ENCODE assay signal across 8 cellular contexts in the genomic region with DNA sequence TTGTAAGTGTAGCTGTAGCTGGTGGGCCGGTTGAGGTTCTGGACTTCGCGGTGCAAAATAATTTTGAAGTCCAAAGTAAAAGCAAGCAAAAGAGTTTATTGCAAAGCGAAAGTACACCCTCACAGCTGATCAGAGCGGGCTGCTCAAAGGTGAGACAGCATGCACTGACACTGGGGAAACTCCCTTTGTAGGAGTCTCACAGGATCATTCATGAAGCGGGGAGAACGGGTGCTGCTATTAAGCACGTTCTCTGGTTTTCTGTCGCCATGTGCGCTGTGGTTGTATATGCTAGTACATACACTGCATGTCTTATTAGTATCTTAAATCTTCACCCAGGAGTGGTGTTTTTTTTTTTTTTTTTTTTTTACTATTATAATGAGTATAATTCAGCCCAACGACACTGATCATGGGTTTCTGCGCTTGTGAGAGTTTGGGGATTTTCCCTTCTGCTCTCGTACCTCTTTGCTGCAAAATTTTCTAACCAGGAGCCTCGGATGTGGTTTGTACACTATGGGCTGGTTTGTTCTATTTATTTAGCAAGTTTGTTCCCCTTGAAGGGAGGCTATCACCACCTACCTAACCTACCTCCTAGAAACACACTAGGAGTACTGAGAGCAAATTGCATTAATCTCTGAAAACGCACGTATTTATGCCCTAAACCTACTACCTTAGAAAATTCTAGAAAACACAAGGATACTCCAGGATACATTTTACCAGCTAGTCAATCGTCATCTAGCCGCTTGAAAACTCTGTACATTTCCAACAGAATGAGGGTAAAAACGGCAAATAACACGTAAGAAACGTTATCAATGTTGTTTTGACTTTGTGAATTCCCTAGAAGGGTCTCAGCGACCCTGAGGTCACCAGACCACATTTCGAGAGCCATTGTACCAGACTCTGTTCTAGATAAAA. TPM values are rescaled to one million over a fixed set of nuclear protein-coding genes. Genes with fewer than 3 reads are reported as not detected.
A peak's percentile ranks its signal among the peaks of the same experiment; 100 is the strongest.
DNase-seq lines count a peak whose midpoint lies in the region; ATAC-seq and TF ChIP-seq lines count a peak whose summit lies in the region.

No MANE protein-coding gene starts in this region.

- peak; percentile 48 for ATAC-seq in HG02571 (IDR thresholded peaks at IDR 0.05; ENCODE audit: unreplicated experiment)
- ATAC-seq in activated T-cell treated with anti-CD3 and anti-CD28 coated beads, Interleukin-2, amount 50 U/mL, for 72 hours (replicated peaks in 1 of 2) = peak; percentile 78 to 83
- ATAC-seq in gastrocnemius medialis = no peak

- in situ Hi-C loops in GM13976 (cut with MboI; ENCODE audit: low sequenced_read_pairs, unreplicated experiment) (no loop called here), gastrocnemius medialis (cut with MboI; ENCODE audit: low sequenced_read_pairs in 4 of 4) (loop anchor here in 3 of 4 donors (10.0 to 25.0 kb wide), 3 partner anchors 232 to 470 kb away; no protein-coding TSS in a partner anchor)

- no peaks in the 10 kb centered on the region for H3K9me3 ChIP-seq in gastrocnemius medialis

- peaks cover 1 to 4% of the 10 kb centered on the region in 2 donors for H3K36me3 Mint-ChIP-seq in activated T-cell treated with anti-CD3 and anti-CD28 coated beads, Interleukin-2, amount 50 U/mL, for 72 hours (ENCODE audit: insufficient read depth in 2 of 2)

- peak overlapping the region; percentile 89 for H3K4me3 ChIP-seq in fibroblast of villous mesenchyme (ENCODE audit: low read depth, low read length)
- peak overlapping the region; percentile 80 to 99 (median 94) for H3K4me3 ChIP-seq in gastrocnemius medialis

- H3K9me3 Mint-ChIP-seq in activated T-cell treated with anti-CD3 and anti-CD28 coated beads, Interleukin-2, amount 50 U/mL, for 72 hours = no peaks in the 10 kb centered on the region

- no peaks in the 10 kb centered on the region for H3K27me3 ChIP-seq in gastrocnemius medialis

- peaks cover 0 to 5% of the 10 kb centered on the region in 2 donors for H3K36me3 ChIP-seq in gastrocnemius medialis

- H3K4me3 Mint-ChIP-seq in activated T-cell treated with anti-CD3 and anti-CD28 coated beads, Interleukin-2, amount 50 U/mL, for 72 hours = peak overlapping the region; percentile 92 to 95

- peak overlapping the region; percentile 96 for H3K27ac Mint-ChIP-seq in activated T-cell treated with anti-CD3 and anti-CD28 coated beads, Interleukin-2, amount 50 U/mL, for 72 hours

- no peak for TF ChIP-seq POLR2A in gastrocnemius medialis (IDR thresholded peaks at IDR 0.05)

- H3K4me1 Mint-ChIP-seq in activated T-cell treated with anti-CD3 and anti-CD28 coated beads, Interleukin-2, amount 50 U/mL, for 72 hours (ENCODE audit: low read depth) = peaks cover 23% of the 10 kb centered on the region

- H3K4me1 ChIP-seq in gastrocnemius medialis = peaks cover 18 to 24% of the 10 kb centered on the region in 2 donors

- H3K27ac ChIP-seq in gastrocnemius medialis = peak overlapping the region; percentile 84 to 95 (median 92)

- intact Hi-C loops in gastrocnemius medialis (cut with DNase I; ENCODE audit: low total_unique reads) = loop anchor here (1.0 to 5.0 kb wide), 3 partner anchors 232 to 1285 kb away; a partner anchor contains a TSS

- DNase-seq in GM13976 (ENCODE audit: low spot score) (peak; percentile 82), NCI-H69 (lab: John Stamatoyannopoulos, UW) (peak; percentile 14), fibroblast of villous mesenchyme (ENCODE audit: low read depth) (no peak), gastrocnemius medialis (no peak), NCI-H1436 (lab: John Stamatoyannopoulos, UW) (no peak), NCI-H446 treated with DMSO at 0.1 percent for 48 hours (lab: John Stamatoyannopoulos, UW) (no peak)
- peak; percentile 80 to 89 for DNase-seq in activated T-cell treated with anti-CD3 and anti-CD28 coated beads, Interleukin-2, amount 50 U/mL, for 72 hours

- H3K27me3 Mint-ChIP-seq in activated T-cell treated with anti-CD3 and anti-CD28 coated beads, Interleukin-2, amount 50 U/mL, for 72 hours (ENCODE audit: low read depth) = no peaks in the 10 kb centered on the region

- TF ChIP-seq CTCF in GM13976 (IDR thresholded peaks at IDR 0.05; ENCODE audit: borderline replicate concordance, control extremely low read depth, extremely low read depth, insufficient read depth, missing control alignments) (no peak), fibroblast of villous mesenchyme (IDR thresholded peaks at IDR 0.05; ENCODE audit: insufficient read depth, low read depth, low read length) (no peak), gastrocnemius medialis (IDR thresholded peaks at IDR 0.05 in 4 of 5, conservative IDR thresholded peaks at IDR 0.05 in 1 of 5) (no peak)

RNA-seq across cellular contexts. Expression of a gene that starts 1.3 kb away (rescaled TPM):
- 10 to 100 TPM; 13.3 to 17.1 TPM for total RNA-seq in activated T-cell treated with anti-CD3 and anti-CD28 coated beads, Interleukin-2, amount 50 U/mL, for 72 hours
- total RNA-seq in fibroblast of villous mesenchyme (16.4 and 26.3 TPM in 2 replicates), gastrocnemius medialis (10 to 100 TPM; 11.6 to 14.0 (median 13.4) TPM)

Comparison
In these comparisons a context has a peak if more than half of its experiments do, and no peak if none do; other contexts are left out.
1. DNase-seq: peak in GM13976 (single experiment), NCI-H69 (single experiment) and activated T-cell treated with anti-CD3 and anti-CD28 coated beads, Interleukin-2, amount 50 U/mL, for 72 hours (2 of 2); none in fibroblast of villous mesenchyme (single experiment), gastrocnemius medialis (0 of 2), NCI-H1436 (single experiment) and NCI-H446 treated with DMSO at 0.1 percent for 48 hours (single experiment).
2. ATAC-seq: peak in HG02571 (single experiment) and activated T-cell treated with anti-CD3 and anti-CD28 coated beads, Interleukin-2, amount 50 U/mL, for 72 hours (2 of 2); none in gastrocnemius medialis (0 of 2).